In the genomic region with DNA sequence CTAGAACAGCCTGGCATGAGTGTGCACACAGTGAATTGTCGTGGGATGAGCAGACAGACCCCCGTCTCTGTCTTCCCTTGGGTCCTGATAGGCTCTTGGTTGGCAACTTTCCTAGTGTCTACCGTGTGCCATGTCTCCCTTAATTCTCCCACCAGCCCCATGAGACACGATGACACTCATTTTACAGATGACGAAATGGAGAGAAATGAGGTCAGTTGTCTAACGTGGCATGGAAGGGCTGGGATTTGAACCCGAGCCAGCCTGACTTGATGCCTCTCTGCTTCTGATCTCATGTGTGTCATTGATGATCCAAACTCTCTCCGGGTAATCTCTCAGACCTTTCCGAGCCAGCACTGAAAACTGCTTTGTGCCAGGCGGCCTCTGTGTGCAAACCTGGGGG, we compare ENCODE assay signal across 19 cellular contexts. TPM values are rescaled to one million over a fixed set of nuclear protein-coding genes. Genes with fewer than 3 reads are reported as not detected.
"Had no signal": no experiment of that assay in that cellular context is flagged by ENCODE, and none has a peak within 500 bp of the region (broad histone marks: within the 10 kb centered on the region; RNA-seq: fewer than 3 reads in every experiment).

No MANE protein-coding gene starts in this region.

- H3K4me3 Mint-ChIP-seq: activated B cell treated with CpG ODN at 0.5 μM for 24 hours; activated CD8-positive, alpha-beta T cell treated with anti-CD3 and anti-CD28 coated beads for 36 hours; activated naive CD4-positive, alpha-beta T cell treated with anti-CD3 and anti-CD28 coated beads, Interleukin-2, amount 50 U/mL, for 24 hours; T-helper 1 cell treated with Interleukin-12 subunit alpha and Interleukin-12 subunit beta and Interleukin-4 antibody, amounts not matched to agents 30 μg/mL and 1 μg/mL, for 36 hours had no signal

- ATAC-seq: activated CD8-positive, alpha-beta T cell treated with anti-CD3 and anti-CD28 coated beads for 36 hours had no signal

- H3K27ac Mint-ChIP-seq: activated B cell treated with CpG ODN at 0.5 μM for 24 hours; activated CD8-positive, alpha-beta T cell treated with anti-CD3 and anti-CD28 coated beads for 36 hours; activated naive CD4-positive, alpha-beta T cell treated with anti-CD3 and anti-CD28 coated beads, Interleukin-2, amount 50 U/mL, for 24 hours; T-helper 1 cell treated with Interleukin-12 subunit alpha and Interleukin-12 subunit beta and Interleukin-4 antibody, amounts not matched to agents 30 μg/mL and 1 μg/mL, for 36 hours had no signal

- H3K9me3 Mint-ChIP-seq: activated B cell treated with CpG ODN at 0.5 μM for 24 hours; activated CD8-positive, alpha-beta T cell treated with anti-CD3 and anti-CD28 coated beads for 36 hours; activated naive CD4-positive, alpha-beta T cell treated with anti-CD3 and anti-CD28 coated beads, Interleukin-2, amount 50 U/mL, for 24 hours; T-helper 1 cell treated with Interleukin-12 subunit alpha and Interleukin-12 subunit beta and Interleukin-4 antibody, amounts not matched to agents 30 μg/mL and 1 μg/mL, for 36 hours had no signal

- DNase-seq: activated B cell treated with CpG ODN at 0.5 μM for 24 hours; activated CD4-positive, alpha-beta T cell treated with anti-CD3 and anti-CD28 coated beads, Interleukin-2, amount 50 U/mL, for 1 hour; activated CD8-positive, alpha-beta memory T cell treated with anti-CD3 and anti-CD28 coated beads, Interleukin-2, amount 50 U/mL, for 48 hours; activated CD8-positive, alpha-beta T cell treated with anti-CD3 and anti-CD28 coated beads for 36 hours; activated T-cell treated with anti-CD3 and anti-CD28 coated beads, Interleukin-2, amount 50 U/mL, for 1 hour; central memory CD4-positive, alpha-beta T cell; Kasumi-1; NCI-H1048; NCI-H1930; NCI-H446; NCI-H524; Peyer's patch; SHP77 treated with DMSO at 0.1 percent for 48 hours had no signal

- H3K27me3 Mint-ChIP-seq: activated B cell treated with CpG ODN at 0.5 μM for 24 hours; activated CD8-positive, alpha-beta T cell treated with anti-CD3 and anti-CD28 coated beads for 36 hours; activated naive CD4-positive, alpha-beta T cell treated with anti-CD3 and anti-CD28 coated beads, Interleukin-2, amount 50 U/mL, for 24 hours had no signal

- H3K4me3 ChIP-seq: breast epithelium, Peyer's patch had no signal

- H3K27me3 ChIP-seq: breast epithelium, Peyer's patch had no signal

- H3K4me1 ChIP-seq: Peyer's patch had no signal

- H3K4me1 Mint-ChIP-seq: activated B cell treated with CpG ODN at 0.5 μM for 24 hours; activated naive CD4-positive, alpha-beta T cell treated with anti-CD3 and anti-CD28 coated beads, Interleukin-2, amount 50 U/mL, for 24 hours had no signal

- H3K9me3 ChIP-seq: breast epithelium, Peyer's patch had no signal

- H3K36me3 Mint-ChIP-seq: activated naive CD4-positive, alpha-beta T cell treated with anti-CD3 and anti-CD28 coated beads, Interleukin-2, amount 50 U/mL, for 24 hours had no signal

- H3K36me3 ChIP-seq: breast epithelium, Peyer's patch had no signal

- H3K27ac ChIP-seq: Peyer's patch had no signal

RNA-seq across cellular contexts. Expression of a gene that starts 8.4 kb away (rescaled TPM):
- total RNA-seq: chondrocyte, SK-MEL-5 had no signal

RNA-seq across cellular contexts. Expression of a gene that starts 26.2 kb away (rescaled TPM):
- total RNA-seq: activated B cell treated with CpG ODN at 0.5 μM for 24 hours; activated CD8-positive, alpha-beta T cell treated with anti-CD3 and anti-CD28 coated beads for 36 hours; aorta; breast epithelium; chondrocyte; SK-MEL-5 had no signal

RNA-seq across cellular contexts. Expression of a gene that starts 33.6 kb away (rescaled TPM):
- total RNA-seq: chondrocyte, SK-MEL-5 had no signal

RNA-seq across cellular contexts. Expression of a gene that starts 51.0 kb away (rescaled TPM):
- total RNA-seq: activated B cell treated with CpG ODN at 0.5 μM for 24 hours; activated CD8-positive, alpha-beta T cell treated with anti-CD3 and anti-CD28 coated beads for 36 hours; chondrocyte; Peyer's patch; SK-MEL-5 had no signal
